In genomic region chr1:240492832-240493440, GRCh38 we compare ENCODE assay signal across 9 cellular contexts.
DNase-seq lines count a peak whose midpoint lies in the region; ATAC-seq and TF ChIP-seq lines count a peak whose summit lies in the region.
"Had no signal": no experiment of that assay in that cellular context is flagged by ENCODE, and none has a peak within 500 bp of the region (broad histone marks: within the 10 kb centered on the region; RNA-seq: fewer than 3 reads in every experiment).

No MANE protein-coding gene starts in this region.

- no peak overlapping the region for H3K27ac ChIP-seq in neuronal stem cell (replicated peaks; ENCODE audit: low read length)
- H3K27ac ChIP-seq: Peyer's patch had no signal

- in situ Hi-C loops in SK-MEL-5 (cut with HindIII; ENCODE audit: low pct_unique_long_range_greater_than_20kb, low sequenced_read_pairs), result no loop called here

- no peak overlapping the region for H3K9ac ChIP-seq in neuronal stem cell (ENCODE audit: low read depth, low read length, poor library complexity)

- H3K4me3 Mint-ChIP-seq in endothelial cell (ENCODE audit: unreplicated experiment), result peak overlapping the region; percentile 28

- no peaks in the 10 kb centered on the region for H3K36me3 ChIP-seq in neuronal stem cell (replicated peaks in 1 of 2; ENCODE audit: control insufficient read depth in 2 of 2, insufficient read depth in 2 of 2, low read length in 2 of 2)
- H3K36me3 ChIP-seq: Peyer's patch had no signal

- H2BK5ac ChIP-seq in neuronal stem cell (ENCODE audit: low read length), result no peak overlapping the region

- peaks cover 2% of the 10 kb centered on the region for H3K4me1 Mint-ChIP-seq in endothelial cell (ENCODE audit: unreplicated experiment)

- H2AFZ ChIP-seq in neuronal stem cell (ENCODE audit: low read length), result peak overlapping the region; percentile 3

- H3K36me3 Mint-ChIP-seq in endothelial cell (ENCODE audit: low read depth, unreplicated experiment), result no peaks in the 10 kb centered on the region

- no peak overlapping the region for H3K4me2 ChIP-seq in neuronal stem cell (ENCODE audit: insufficient read depth, low read length, poor library complexity, severe bottlenecking)

- no peak overlapping the region for H3K4me3 ChIP-seq in GM12864 (ENCODE audit: low read depth, low read length)
- H3K4me3 ChIP-seq in neuronal stem cell (ENCODE audit: low read length in 2 of 2), result peak overlapping the region in 1 of 2 donors; percentile 72

- H3K23ac ChIP-seq in neuronal stem cell (ENCODE audit: low read depth, low read length, poor library complexity), result peak overlapping the region; percentile 1

- no peak overlapping the region for H2BK120ac ChIP-seq in neuronal stem cell (ENCODE audit: low read depth, low read length)

- no peaks in the 10 kb centered on the region for H3K79me1 ChIP-seq in neuronal stem cell (ENCODE audit: low read depth, low read length)

- TF ChIP-seq CTCF in GM12864 (IDR thresholded peaks at IDR 0.05; ENCODE audit: low read depth, low read length, missing control alignments) (peak; percentile 32), endothelial cell (IDR thresholded peaks at IDR 0.05; ENCODE audit: unreplicated experiment) (peak; percentile 65)

- no peaks in the 10 kb centered on the region for H3K9me3 Mint-ChIP-seq in endothelial cell (ENCODE audit: unreplicated experiment)

- no peak overlapping the region for H3K27ac Mint-ChIP-seq in endothelial cell (ENCODE audit: unreplicated experiment)

- no peak overlapping the region for H3K18ac ChIP-seq in neuronal stem cell (ENCODE audit: low read length)

- H3K27me3 Mint-ChIP-seq in endothelial cell (ENCODE audit: unreplicated experiment), result peaks cover 2% of the 10 kb centered on the region

- H3K27me3 ChIP-seq in neuronal stem cell (ENCODE audit: control insufficient read depth in 3 of 3, insufficient read depth in 3 of 3, low read depth in 1 of 3, low read length in 3 of 3), result peaks cover 0 to 3% (median 0%) of the 10 kb centered on the region in 3 experiments
- H3K27me3 ChIP-seq: Peyer's patch had no signal

- no peak overlapping the region for H3K14ac ChIP-seq in neuronal stem cell (ENCODE audit: low read length)

- no peak for ATAC-seq in HG03571 (IDR thresholded peaks at IDR 0.05; ENCODE audit: unreplicated experiment)
- ATAC-seq in HG03139 (IDR thresholded peaks at IDR 0.05; ENCODE audit: unreplicated experiment), result no peak

- DNase-seq in GM12864 (ENCODE audit: low read depth) (no peak), SK-MEL-5 (ENCODE audit: low read depth, low spot score) (peak; percentile 58), endothelial cell (ENCODE audit: low spot score) (peak; percentile 71), neuronal stem cell (ENCODE audit: low spot score) (peak; percentile 17), DMS53 (lab: John Stamatoyannopoulos, UW) (no peak), SIG-M5 (lab: John Stamatoyannopoulos, UW) (no peak)

- peaks cover 0 to 2% of the 10 kb centered on the region in 2 donors for H3K4me1 ChIP-seq in neuronal stem cell (ENCODE audit: control insufficient read depth in 2 of 2, insufficient read depth in 1 of 2, low read depth in 1 of 2, low read length in 2 of 2)
- H3K4me1 ChIP-seq: Peyer's patch had no signal

- H3K4ac ChIP-seq in neuronal stem cell (ENCODE audit: low read length), result no peak overlapping the region

- H2AK5ac ChIP-seq in neuronal stem cell (ENCODE audit: low read depth, low read length), result no peak overlapping the region

- no CpG with 5 or more reads among the region's 52 CpGs for WGBS in neuronal stem cell (ENCODE audit: extremely low coverage in 2 of 2, insufficient read length in 2 of 2, insufficient replicate concordance in 1 of 2), 2 donors

- H4K91ac ChIP-seq in neuronal stem cell (ENCODE audit: low read depth, low read length, poor library complexity), result no peak overlapping the region

- H3K9me3 ChIP-seq in neuronal stem cell (replicated peaks in 1 of 2; ENCODE audit: control insufficient read depth in 2 of 2, insufficient read depth in 1 of 2, low read depth in 1 of 2, low read length in 2 of 2), result peaks cover 0 to 4% of the 10 kb centered on the region in 2 donors

- no peak overlapping the region for H4K8ac ChIP-seq in neuronal stem cell (ENCODE audit: low read depth, low read length)

- H2BK12ac ChIP-seq in neuronal stem cell (ENCODE audit: low read length), result no peak overlapping the region

- H2BK15ac ChIP-seq in neuronal stem cell (ENCODE audit: low read length), result no peak overlapping the region

Comparison
In these comparisons a context has a peak if more than half of its experiments do, and no peak if none do; other contexts are left out.
1. DNase-seq: peak in SK-MEL-5 (single experiment), endothelial cell (single experiment) and neuronal stem cell (single experiment); none in GM12864 (single experiment), DMS53 (single experiment) and SIG-M5 (single experiment).